8 cellular contexts compared by ENCODE assay signal in the genomic region with DNA sequence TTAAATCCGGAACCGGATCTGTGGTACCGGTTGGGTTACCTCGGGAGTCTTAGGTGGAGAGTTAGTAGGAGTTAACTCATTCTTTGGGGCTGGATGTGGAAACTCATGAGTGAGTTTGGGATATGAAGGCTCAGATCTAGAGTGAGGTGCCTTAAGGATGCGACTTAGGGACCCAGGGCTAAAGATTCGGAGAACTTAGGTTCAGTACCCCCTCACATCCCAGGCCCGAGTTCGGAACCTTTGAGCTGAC. TPM values are rescaled to one million over a fixed set of nuclear protein-coding genes. Genes with fewer than 3 reads are reported as not detected.
DNase-seq lines count a peak whose midpoint lies in the region; ATAC-seq, FAIRE-seq and TF ChIP-seq lines count a peak whose summit lies in the region.

No MANE protein-coding gene starts in this region.

- no peaks in the 10 kb centered on the region for H3K9me3 Mint-ChIP-seq in IgD-negative memory B cell

- H3K4me1 ChIP-seq in A549 (peaks cover 51% of the 10 kb centered on the region), mucosa of descending colon (ENCODE audit: low read depth) (peaks cover 27% of the 10 kb centered on the region)

- no peaks in the 10 kb centered on the region for H3K27me3 Mint-ChIP-seq in IgD-negative memory B cell

- DNase-seq in A549 (ENCODE audit: low read depth in 1 of 2, low spot score in 1 of 2), result no peak
- DNase-seq in cardiac fibroblast (ENCODE audit: low read depth in 2 of 2), result no peak
- no peak for DNase-seq in mucosa of descending colon
- DNase-seq in DMS153 treated with DMSO at 0.1 percent for 48 hours (lab: John Stamatoyannopoulos, UW; ENCODE audit: unreplicated experiment), result no peak
- no peak for DNase-seq in T1000 (lab: John Stamatoyannopoulos, UW)
- no peak for DNase-seq in SW 1271 (lab: John Stamatoyannopoulos, UW)

- TF ChIP-seq POLR2A in A549 (IDR thresholded peaks at IDR 0.05; ENCODE audit: low read length), result no peak

- CTCF ChIA-PET in A549 (lab: Yijun Ruan, JAX), result interaction anchor here (0.9 to 15.8 kb wide), 10 partner anchors 10 to 559 kb away, joined by 3 to 199 read pairs (median 4); a partner anchor contains a TSS

- TF ChIP-seq RAD21 in A549 (conservative IDR thresholded peaks at IDR 0.05 in 1 of 2, IDR thresholded peaks at IDR 0.05 in 1 of 2), result no peak

- TF ChIP-seq CTCF in A549 (IDR thresholded peaks at IDR 0.05) (no peak), cardiac fibroblast (IDR thresholded peaks at IDR 0.05; ENCODE audit: low read depth, low read length) (no peak), mucosa of descending colon (IDR thresholded peaks at IDR 0.05) (no peak)

- no peak for TF ChIP-seq EP300 in A549 (IDR thresholded peaks at IDR 0.05)

- POLR2A ChIA-PET in A549 (lab: Yijun Ruan, JAX), result interaction anchor here (0.6 to 2.7 kb wide), 20 partner anchors 9 to 1110 kb away, joined by 3 to 94 read pairs (median 6); a partner anchor contains a TSS

- WGBS in A549 (ENCODE audit: missing lambda C conversion rate), result under 1% methylated on average over 8 of the region's 8 CpGs

- intact Hi-C loops in mucosa of descending colon (cut with DNase I, micrococcal nuclease), result no loop called here

- H3K9me3 ChIP-seq in A549 (no peaks in the 10 kb centered on the region), mucosa of descending colon (no peaks in the 10 kb centered on the region)

- peak overlapping the region; percentile 92 for H3K4me2 ChIP-seq in A549

- peaks cover 3% of the 10 kb centered on the region for H3K36me3 Mint-ChIP-seq in IgD-negative memory B cell

- 0 out of 6 replicates have a peak, but pooled peaks of 1 of the 2 experiments have one; percentile 0 for ATAC-seq in A549
- ATAC-seq in mucosa of descending colon, result no peak
- no peak for ATAC-seq in GM21529 (IDR thresholded peaks at IDR 0.05; ENCODE audit: unreplicated experiment)

- H3K36me3 ChIP-seq in mucosa of descending colon (ENCODE audit: low read depth), result peaks cover 8% of the 10 kb centered on the region

- H3K4me3 ChIP-seq in A549, result peak overlapping the region; percentile 63
- H3K4me3 ChIP-seq in cardiac fibroblast (replicated peaks in 1 of 2; ENCODE audit: low read depth in 2 of 2, low read length in 2 of 2), result peak overlapping the region; percentile 55 to 65
- H3K4me3 ChIP-seq in mucosa of descending colon, result peak overlapping the region; percentile 51

- peak overlapping the region; percentile 92 to 99 (median 98) for H3K27ac Mint-ChIP-seq in IgD-negative memory B cell

- peak overlapping the region; percentile 96 to 99 (median 98) for H3K4me3 Mint-ChIP-seq in IgD-negative memory B cell

- peak overlapping the region; percentile 91 for H3K27ac ChIP-seq in A549

- H3K4me1 Mint-ChIP-seq in IgD-negative memory B cell, result peaks cover 24 to 27% (median 25%) of the 10 kb centered on the region in 3 donors

- FAIRE-seq in A549 (lab: Jason Lieb, UNC), result peak; percentile 43

TF ChIP-seq in A549, 52 proteins besides CTCF, POLR2A, EP300 and RAD21:
- TF ChIP-seq RARB (CRISPR knock-in tag; IDR thresholded peaks at IDR 0.05) (no peak), JUNB (IDR thresholded peaks at IDR 0.05) (no peak), HOXA7 (CRISPR knock-in tag; IDR thresholded peaks at IDR 0.05) (peak; percentile 32; the same call in 1 of the 2 replicates), KDM1A (IDR thresholded peaks at IDR 0.05; ENCODE audit: low read depth) (no peak), CBX2 (IDR thresholded peaks at IDR 0.05; ENCODE audit: borderline replicate concordance, low read depth) (no peak), FOXS1 (CRISPR knock-in tag; IDR thresholded peaks at IDR 0.05) (0 out of 2 replicates have a peak, but pooled peaks have one; percentile 39), TFCP2L1 (CRISPR knock-in tag; IDR thresholded peaks at IDR 0.05) (no peak), PHF8 (IDR thresholded peaks at IDR 0.05; ENCODE audit: borderline replicate concordance, low read depth) (no peak), GATA3 (IDR thresholded peaks at IDR 0.05; ENCODE audit: borderline replicate concordance) (no peak), MAZ (IDR thresholded peaks at IDR 0.05; ENCODE audit: borderline replicate concordance, low read depth, low read length) (no peak)
- TF ChIP-seq, protein P1, sequence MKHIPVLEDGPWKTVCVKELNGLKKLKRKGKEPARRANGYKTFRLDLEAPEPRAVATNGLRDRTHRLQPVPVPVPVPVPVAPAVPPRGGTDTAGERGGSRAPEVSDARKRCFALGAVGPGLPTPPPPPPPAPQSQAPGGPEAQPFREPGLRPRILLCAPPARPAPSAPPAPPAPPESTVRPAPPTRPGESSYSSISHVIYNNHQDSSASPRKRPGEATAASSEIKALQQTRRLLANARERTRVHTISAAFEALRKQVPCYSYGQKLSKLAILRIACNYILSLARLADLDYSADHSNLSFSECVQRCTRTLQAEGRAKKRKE (CRISPR knock-in tag; IDR thresholded peaks at IDR 0.05; ENCODE audit: low read depth), result no peak
- TF ChIP-seq, protein P2, sequence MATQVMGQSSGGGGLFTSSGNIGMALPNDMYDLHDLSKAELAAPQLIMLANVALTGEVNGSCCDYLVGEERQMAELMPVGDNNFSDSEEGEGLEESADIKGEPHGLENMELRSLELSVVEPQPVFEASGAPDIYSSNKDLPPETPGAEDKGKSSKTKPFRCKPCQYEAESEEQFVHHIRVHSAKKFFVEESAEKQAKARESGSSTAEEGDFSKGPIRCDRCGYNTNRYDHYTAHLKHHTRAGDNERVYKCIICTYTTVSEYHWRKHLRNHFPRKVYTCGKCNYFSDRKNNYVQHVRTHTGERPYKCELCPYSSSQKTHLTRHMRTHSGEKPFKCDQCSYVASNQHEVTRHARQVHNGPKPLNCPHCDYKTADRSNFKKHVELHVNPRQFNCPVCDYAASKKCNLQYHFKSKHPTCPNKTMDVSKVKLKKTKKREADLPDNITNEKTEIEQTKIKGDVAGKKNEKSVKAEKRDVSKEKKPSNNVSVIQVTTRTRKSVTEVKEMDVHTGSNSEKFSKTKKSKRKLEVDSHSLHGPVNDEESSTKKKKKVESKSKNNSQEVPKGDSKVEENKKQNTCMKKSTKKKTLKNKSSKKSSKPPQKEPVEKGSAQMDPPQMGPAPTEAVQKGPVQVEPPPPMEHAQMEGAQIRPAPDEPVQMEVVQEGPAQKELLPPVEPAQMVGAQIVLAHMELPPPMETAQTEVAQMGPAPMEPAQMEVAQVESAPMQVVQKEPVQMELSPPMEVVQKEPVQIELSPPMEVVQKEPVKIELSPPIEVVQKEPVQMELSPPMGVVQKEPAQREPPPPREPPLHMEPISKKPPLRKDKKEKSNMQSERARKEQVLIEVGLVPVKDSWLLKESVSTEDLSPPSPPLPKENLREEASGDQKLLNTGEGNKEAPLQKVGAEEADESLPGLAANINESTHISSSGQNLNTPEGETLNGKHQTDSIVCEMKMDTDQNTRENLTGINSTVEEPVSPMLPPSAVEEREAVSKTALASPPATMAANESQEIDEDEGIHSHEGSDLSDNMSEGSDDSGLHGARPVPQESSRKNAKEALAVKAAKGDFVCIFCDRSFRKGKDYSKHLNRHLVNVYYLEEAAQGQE (IDR thresholded peaks at IDR 0.05), result no peak

RNA-seq across cellular contexts. Expression of a gene that starts 0.3 kb away (rescaled TPM):
- polyA plus RNA-seq in A549 (2011; rRNA removed) (7.8 and 11.7 TPM in 2 replicates), A549 (2017; fragmentation: RNase III; extraction: RNeasy Plus Mini Kit Qiagen cat#74134 plus additional on column Dnase treatment) (14.1 to 18.5 TPM (median 14.8 TPM) in 3 replicates), IgD-negative memory B cell (4.9 TPM)
- polyA plus RNA-seq in A549 (2012; cell fraction: cytosol; rRNA removed), result 13.0 and 16.7 TPM in 2 replicates
- 40.2 and 46.1 TPM in 2 replicates for polyA plus RNA-seq in A549 (2012; cell fraction: nucleus; rRNA removed)
- polyA minus RNA-seq in A549 (2011; rRNA and poly(A)+ RNA removed), result 13.9 and 15.5 TPM in 2 replicates
- 10 to 100 TPM; 10.9 to 16.7 (median 13.8) TPM for total RNA-seq in mucosa of descending colon

RNA-seq across cellular contexts. Expression of a gene that starts 1.0 kb away (rescaled TPM):
- 235 and 236 TPM in 2 replicates for polyA plus RNA-seq in A549 (2011; rRNA removed)
- 265 and 288 TPM in 2 replicates for polyA plus RNA-seq in A549 (2012; cell fraction: cytosol; rRNA removed)
- 267 and 341 TPM in 2 replicates for polyA plus RNA-seq in A549 (2012; cell fraction: nucleus; rRNA removed)
- 141 to 155 TPM (median 143 TPM) in 3 replicates for polyA plus RNA-seq in A549 (2017; fragmentation: RNase III; extraction: RNeasy Plus Mini Kit Qiagen cat#74134 plus additional on column Dnase treatment)
- polyA minus RNA-seq in A549 (2011; rRNA and poly(A)+ RNA removed), result 390 and 504 TPM in 2 replicates
- polyA plus RNA-seq in IgD-negative memory B cell, result 96.4 TPM
- total RNA-seq in mucosa of descending colon, result 10 to 100 TPM; 54.0 to 81.7 (median 59.9) TPM

RNA-seq across cellular contexts. Expression of a gene that starts 25.4 kb away (rescaled TPM):
- polyA plus RNA-seq in A549 (2011; rRNA removed) (not detected in 2 replicates), A549 (2017; fragmentation: RNase III; extraction: RNeasy Plus Mini Kit Qiagen cat#74134 plus additional on column Dnase treatment) (not detected in 3 replicates), IgD-negative memory B cell (not detected)
- polyA plus RNA-seq in A549 (2012; cell fraction: cytosol; rRNA removed), result not detected in 2 replicates
- 0.48 and 2.0 TPM in 2 replicates for polyA plus RNA-seq in A549 (2012; cell fraction: nucleus; rRNA removed)
- polyA minus RNA-seq in A549 (2011; rRNA and poly(A)+ RNA removed), result 1.8 TPM in 1 of 2 replicates, not detected in the other
- 1 to 10 TPM; 1.4 to 8.6 (median 2.5) TPM for total RNA-seq in mucosa of descending colon

RNA-seq across cellular contexts. Expression of a gene that starts 28.1 kb away (rescaled TPM):
- polyA plus RNA-seq in A549 (2011; rRNA removed) (20.7 and 25.0 TPM in 2 replicates), A549 (2017; fragmentation: RNase III; extraction: RNeasy Plus Mini Kit Qiagen cat#74134 plus additional on column Dnase treatment) (17.1 to 23.3 TPM (median 22.9 TPM) in 3 replicates), IgD-negative memory B cell (141 TPM)
- 30.0 and 35.6 TPM in 2 replicates for polyA plus RNA-seq in A549 (2012; cell fraction: cytosol; rRNA removed)
- 39.3 and 46.0 TPM in 2 replicates for polyA plus RNA-seq in A549 (2012; cell fraction: nucleus; rRNA removed)
- 6.9 and 13.6 TPM in 2 replicates for polyA minus RNA-seq in A549 (2011; rRNA and poly(A)+ RNA removed)
- total RNA-seq in mucosa of descending colon, result 10 to 100 TPM; 46.9 to 68.1 (median 61.0) TPM

RNA-seq across cellular contexts. Expression of a gene that starts 33.0 kb away (rescaled TPM):
- polyA plus RNA-seq in A549 (2011; rRNA removed) (6.5 and 8.7 TPM in 2 replicates), A549 (2017; fragmentation: RNase III; extraction: RNeasy Plus Mini Kit Qiagen cat#74134 plus additional on column Dnase treatment) (7.9 to 8.6 TPM (median 8.1 TPM) in 3 replicates), IgD-negative memory B cell (8.8 TPM)
- polyA plus RNA-seq in A549 (2012; cell fraction: cytosol; rRNA removed), result 6.6 and 7.7 TPM in 2 replicates
- 10.7 and 10.9 TPM in 2 replicates for polyA plus RNA-seq in A549 (2012; cell fraction: nucleus; rRNA removed)
- polyA minus RNA-seq in A549 (2011; rRNA and poly(A)+ RNA removed), result 13.8 and 14.2 TPM in 2 replicates
- total RNA-seq in mucosa of descending colon, result 10 to 100 TPM; 22.1 to 26.1 (median 23.2) TPM
